ENCODE assay signal across 8 cellular contexts in the genomic region with DNA sequence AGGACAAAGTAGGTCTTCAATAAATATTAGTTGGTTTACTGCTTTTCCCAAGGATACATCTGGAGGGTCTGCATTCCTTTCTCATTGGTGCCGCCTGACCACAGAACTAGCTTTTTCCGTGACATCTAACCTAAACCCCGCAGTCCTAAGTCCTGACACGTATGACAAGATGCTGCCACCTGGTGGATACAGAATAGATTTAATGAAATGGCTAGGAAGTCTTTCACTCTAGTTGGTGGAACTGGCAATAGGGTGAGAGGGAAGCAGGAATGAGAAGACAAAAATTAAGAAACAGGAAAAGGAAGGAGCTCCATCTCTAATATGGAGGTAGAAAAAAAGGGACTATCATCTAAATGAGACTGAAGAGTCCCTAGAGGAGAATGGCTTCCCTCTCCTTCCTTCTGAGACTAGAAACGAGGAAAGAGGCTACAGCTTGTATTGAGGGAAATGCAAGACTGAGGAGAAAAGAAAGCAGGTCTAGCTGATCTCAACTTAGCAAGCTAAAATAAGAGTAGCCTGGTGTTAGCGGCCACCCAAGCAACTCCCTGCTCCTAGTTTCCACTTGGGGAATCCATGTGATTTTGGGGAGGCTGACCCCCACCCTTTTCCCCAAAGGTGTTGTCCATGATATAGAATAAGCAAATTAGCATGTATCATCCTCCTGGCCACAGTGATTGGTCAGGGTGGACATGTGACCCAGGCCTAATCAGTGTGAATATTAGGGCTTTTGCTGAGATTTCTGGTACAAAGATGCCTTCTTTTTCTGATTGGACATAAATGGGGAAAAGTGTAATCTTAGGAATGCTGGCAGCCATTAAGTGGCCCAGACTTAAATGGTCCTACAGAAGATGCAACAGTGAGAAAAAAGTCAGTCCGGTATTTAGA. TPM values are rescaled to one million over a fixed set of nuclear protein-coding genes. Genes with fewer than 3 reads are reported as not detected.
DNase-seq lines count a peak whose midpoint lies in the region; ATAC-seq and TF ChIP-seq lines count a peak whose summit lies in the region.

No MANE protein-coding gene starts in this region.

- no peaks in the 10 kb centered on the region for H3K27me3 ChIP-seq in ACC112 (ENCODE audit: insufficient read depth, low read length)

- no peak overlapping the region for H3K4me3 ChIP-seq in ACC112 (ENCODE audit: low read depth, low read length)

- H3K27ac ChIP-seq in ACC112 (ENCODE audit: low read depth, low read length) = peak overlapping the region; percentile 14; the same call in 1 of the 2 replicates

- peak overlapping the region; percentile 56 for H3K27ac Mint-ChIP-seq in activated naive CD8-positive, alpha-beta T cell treated with anti-CD3 and anti-CD28 coated beads, Interleukin-2, amount 50 U/mL, for 24 hours
- H3K27ac Mint-ChIP-seq in progenitor cell of endocrine pancreas = peak overlapping the region; percentile 45

- H3K36me3 ChIP-seq in ACC112 (ENCODE audit: insufficient read depth, low read length) = no peaks in the 10 kb centered on the region

- H3K4me1 Mint-ChIP-seq in activated naive CD8-positive, alpha-beta T cell treated with anti-CD3 and anti-CD28 coated beads, Interleukin-2, amount 50 U/mL, for 24 hours = peaks cover 30% of the 10 kb centered on the region
- peaks cover 6% of the 10 kb centered on the region for H3K4me1 Mint-ChIP-seq in progenitor cell of endocrine pancreas (ENCODE audit: low read depth)

- peaks cover 6% of the 10 kb centered on the region for H3K4me1 ChIP-seq in ACC112 (ENCODE audit: control insufficient read depth, insufficient read depth, low read length, unreplicated experiment)

- in situ Hi-C loops in GM13977 (cut with MboI; ENCODE audit: low pct_unique_long_range_greater_than_20kb, low sequenced_read_pairs, unreplicated experiment) = no loop called here

- H3K4me3 Mint-ChIP-seq in activated naive CD8-positive, alpha-beta T cell treated with anti-CD3 and anti-CD28 coated beads, Interleukin-2, amount 50 U/mL, for 24 hours = no peak overlapping the region
- no peak overlapping the region for H3K4me3 Mint-ChIP-seq in progenitor cell of endocrine pancreas (ENCODE audit: low read depth)

- H3K27me3 Mint-ChIP-seq in activated naive CD8-positive, alpha-beta T cell treated with anti-CD3 and anti-CD28 coated beads, Interleukin-2, amount 50 U/mL, for 24 hours = no peaks in the 10 kb centered on the region
- no peaks in the 10 kb centered on the region for H3K27me3 Mint-ChIP-seq in progenitor cell of endocrine pancreas

- ATAC-seq in activated naive CD8-positive, alpha-beta T cell treated with anti-CD3 and anti-CD28 coated beads, Interleukin-2, amount 50 U/mL, for 24 hours = peak; percentile 82
- no peak for ATAC-seq in GM19395 (IDR thresholded peaks at IDR 0.05; ENCODE audit: unreplicated experiment)

- peaks cover 6% of the 10 kb centered on the region for H3K79me2 ChIP-seq in ACC112 (ENCODE audit: control insufficient read depth, insufficient read depth, low read length, unreplicated experiment)

- H2AFZ ChIP-seq in ACC112 (ENCODE audit: low read length, unreplicated experiment) = no peak overlapping the region

- TF ChIP-seq CTCF in GM13977 (IDR thresholded peaks at IDR 0.05; ENCODE audit: extremely low read depth, insufficient read depth, missing control alignments) = peak; percentile 71
- peak; percentile 75 for TF ChIP-seq CTCF in progenitor cell of endocrine pancreas (IDR thresholded peaks at IDR 0.05; ENCODE audit: unreplicated experiment)

- intact Hi-C loops in head of caudate nucleus (cut with DNase I) = loop anchor here (10.0 kb wide), 2 partner anchors 54 to 146 kb away; a partner anchor contains a TSS

- peaks cover 13% of the 10 kb centered on the region for H3K36me3 Mint-ChIP-seq in activated naive CD8-positive, alpha-beta T cell treated with anti-CD3 and anti-CD28 coated beads, Interleukin-2, amount 50 U/mL, for 24 hours (ENCODE audit: low read depth)
- peaks cover 15% of the 10 kb centered on the region for H3K36me3 Mint-ChIP-seq in progenitor cell of endocrine pancreas (ENCODE audit: insufficient read depth)

- DNase-seq in GM13977 (ENCODE audit: low spot score) (no peak), MV-4-11 (lab: John Stamatoyannopoulos, UW) (peak; percentile 78), SHP77 treated with DMSO at 0.1 percent for 48 hours (lab: John Stamatoyannopoulos, UW) (peak; percentile 83), head of caudate nucleus (peak in 41 of 42 donors; percentile 6 to 87 (median 60)), progenitor cell of endocrine pancreas (ENCODE audit: low spot score, unreplicated experiment) (peak; percentile 17)
- DNase-seq in activated naive CD8-positive, alpha-beta T cell treated with anti-CD3 and anti-CD28 coated beads, Interleukin-2, amount 50 U/mL, for 24 hours = peak; percentile 56

- no peaks in the 10 kb centered on the region for H3K9me3 Mint-ChIP-seq in activated naive CD8-positive, alpha-beta T cell treated with anti-CD3 and anti-CD28 coated beads, Interleukin-2, amount 50 U/mL, for 24 hours
- no peaks in the 10 kb centered on the region for H3K9me3 Mint-ChIP-seq in progenitor cell of endocrine pancreas (ENCODE audit: low read depth)

RNA-seq across cellular contexts. Expression of a gene that starts 5.9 kb away (rescaled TPM):
- total RNA-seq in progenitor cell of endocrine pancreas = 96.0 and 97.5 TPM in 2 replicates

RNA-seq across cellular contexts. Expression of a gene that starts 13.9 kb away (rescaled TPM):
- 52.1 and 55.1 TPM in 2 replicates for total RNA-seq in progenitor cell of endocrine pancreas

RNA-seq across cellular contexts. Expression of a gene that starts 31.4 kb away (rescaled TPM):
- total RNA-seq in progenitor cell of endocrine pancreas = 56.2 and 57.0 TPM in 2 replicates

RNA-seq across cellular contexts. Expression of a gene that starts 58.3 kb away (rescaled TPM):
- 227 and 235 TPM in 2 replicates for total RNA-seq in progenitor cell of endocrine pancreas

RNA-seq across cellular contexts. Expression of a gene that starts 59.0 kb away (rescaled TPM):
- total RNA-seq in progenitor cell of endocrine pancreas = 43.0 and 45.0 TPM in 2 replicates
